Comparison of ENCODE assay signal across 8 cellular contexts in the genomic region with DNA sequence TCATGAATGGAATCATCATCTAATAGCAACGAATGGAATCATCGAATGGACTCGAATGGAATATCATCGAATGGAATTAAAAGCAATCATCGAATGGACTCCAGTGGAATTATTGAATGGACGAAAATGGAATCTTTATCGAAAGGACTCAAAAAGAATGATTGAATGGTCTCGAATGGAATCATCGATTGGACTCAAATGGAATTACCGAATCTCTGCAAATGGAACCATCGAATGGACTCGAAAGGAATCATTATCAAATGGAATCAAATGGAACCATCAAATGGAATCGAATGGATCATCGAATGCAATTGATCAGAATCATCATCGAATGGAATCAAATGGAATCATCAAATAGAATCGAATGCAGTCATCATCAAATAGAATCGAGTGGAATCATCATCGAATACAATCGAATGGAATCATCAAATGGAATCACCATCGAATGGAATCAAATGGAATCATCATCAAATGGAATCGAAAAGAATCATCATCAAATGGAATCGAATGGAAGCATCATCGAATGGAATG.
DNase-seq lines count a peak whose midpoint lies in the region; ATAC-seq, FAIRE-seq and TF ChIP-seq lines count a peak whose summit lies in the region.
"Not testable (repeated sequence)": the region's sequence is repeated elsewhere in the genome, so short reads cannot be mapped to it uniquely, and the experiment has no call there.

No MANE protein-coding gene starts in this region.

- DNase-seq in G401 (ENCODE audit: low spot score) (peak; percentile 25), M059J (ENCODE audit: low read depth) (peak; percentile 26), cardiac fibroblast (ENCODE audit: low read depth in 2 of 2) (peak; percentile 16 to 35), fibroblast of gingiva (ENCODE audit: low read depth) (peak; percentile 27), keratinocyte (ENCODE audit: low read depth, low spot score) (peak; percentile 48), type B pancreatic cell (ENCODE audit: extremely low spot score, unreplicated experiment) (peak; percentile 71)
- not testable (repeated sequence) for DNase-seq in WTC11 (ENCODE audit: low spot score)
- DNase-seq in natural killer cell treated with Interleukin-12 subunit alpha and Interleukin-12 subunit beta and Interleukin-15 and Interleukin-18, amount 100 ng/mL, for 72 hours (ENCODE audit: low spot score), result peak; percentile 68

- H3K9ac ChIP-seq in keratinocyte (ENCODE audit: control insufficient read depth, extremely low read depth, insufficient read depth, low read length), result not testable (repeated sequence)

- not testable (repeated sequence) for H3K27me3 ChIP-seq in keratinocyte (ENCODE audit: control insufficient read depth, extremely low read depth, insufficient read depth, low read length)

- H3K4me2 ChIP-seq in keratinocyte (ENCODE audit: control insufficient read depth, extremely low read depth, insufficient read depth, low read depth, low read length), result not testable (repeated sequence)

- peaks cover 19% of the 10 kb centered on the region for H3K36me3 Mint-ChIP-seq in WTC11
- not testable (repeated sequence) for H3K36me3 Mint-ChIP-seq in natural killer cell treated with Interleukin-12 subunit alpha and Interleukin-12 subunit beta and Interleukin-15 and Interleukin-18, amount 100 ng/mL, for 72 hours; type B pancreatic cell

- in situ Hi-C loops in G401 (cut with HindIII; ENCODE audit: low sequenced_read_pairs), result not testable (repeated sequence)

- dilution Hi-C loops in keratinocyte (cut with MboI; ENCODE audit: extremely low pct_ligation_motif_present, low sequenced_read_pairs), result not testable (repeated sequence)

- TF ChIP-seq CTCF in WTC11 (IDR thresholded peaks at IDR 0.05); cardiac fibroblast (IDR thresholded peaks at IDR 0.05; ENCODE audit: low read depth, low read length); keratinocyte (optimal IDR thresholded peaks at IDR 0.05 in 1 of 3, IDR thresholded peaks at IDR 0.05 in 1 of 3, conservative IDR thresholded peaks at IDR 0.05 in 1 of 3; ENCODE audit: extremely low read depth in 1 of 3, insufficient read depth in 2 of 3, low read length in 3 of 3); type B pancreatic cell (conservative IDR thresholded peaks at IDR 0.05): not testable (repeated sequence)

- H3K36me3 ChIP-seq in keratinocyte (ENCODE audit: control insufficient read depth in 2 of 2, extremely low read depth in 1 of 2, insufficient read depth in 2 of 2, low read length in 2 of 2), result not testable (repeated sequence)

- H3K4me3 Mint-ChIP-seq in WTC11; natural killer cell treated with Interleukin-12 subunit alpha and Interleukin-12 subunit beta and Interleukin-15 and Interleukin-18, amount 100 ng/mL, for 72 hours; type B pancreatic cell: not testable (repeated sequence)

- H3K9me1 ChIP-seq in keratinocyte (ENCODE audit: control insufficient read depth, extremely low read depth, insufficient read depth, low read length), result not testable (repeated sequence)

- peaks cover 25% of the 10 kb centered on the region for H3K9me3 Mint-ChIP-seq in WTC11
- H3K9me3 Mint-ChIP-seq in natural killer cell treated with Interleukin-12 subunit alpha and Interleukin-12 subunit beta and Interleukin-15 and Interleukin-18, amount 100 ng/mL, for 72 hours; type B pancreatic cell: not testable (repeated sequence)

- not testable (repeated sequence) for H3K4me1 ChIP-seq in keratinocyte (ENCODE audit: control insufficient read depth, extremely low read depth, insufficient read depth, low read length)

- H3K4me3 ChIP-seq in cardiac fibroblast (replicated peaks in 1 of 2; ENCODE audit: low read depth in 2 of 2, low read length in 2 of 2); keratinocyte (ENCODE audit: control insufficient read depth in 2 of 3, extremely low read depth in 1 of 3, insufficient read depth in 2 of 3, low read depth in 1 of 3, low read length in 3 of 3): not testable (repeated sequence)

- not testable (repeated sequence) for H3K79me2 ChIP-seq in keratinocyte (ENCODE audit: control insufficient read depth, insufficient read depth, low read length)

- peaks cover 17% of the 10 kb centered on the region for H3K27me3 Mint-ChIP-seq in WTC11 (ENCODE audit: low read depth)
- H3K27me3 Mint-ChIP-seq in natural killer cell treated with Interleukin-12 subunit alpha and Interleukin-12 subunit beta and Interleukin-15 and Interleukin-18, amount 100 ng/mL, for 72 hours; type B pancreatic cell: not testable (repeated sequence)

- POLR2A ChIA-PET in WTC11 (lab: Charles Lee), result not testable (repeated sequence)

- not testable (repeated sequence) for FAIRE-seq in keratinocyte (lab: Jason Lieb, UNC)

- not testable (repeated sequence) for H4K20me1 ChIP-seq in keratinocyte (ENCODE audit: control insufficient read depth, extremely low read depth, insufficient read depth, low read length)

- not testable (repeated sequence) for H3K9me3 ChIP-seq in keratinocyte (ENCODE audit: control insufficient read depth, low read depth, low read length)

- H3K4me1 Mint-ChIP-seq in WTC11; natural killer cell treated with Interleukin-12 subunit alpha and Interleukin-12 subunit beta and Interleukin-15 and Interleukin-18, amount 100 ng/mL, for 72 hours (ENCODE audit: low read depth in 2 of 2); type B pancreatic cell (ENCODE audit: unreplicated experiment): not testable (repeated sequence)

- not testable (repeated sequence) for ATAC-seq in WTC11; natural killer cell treated with Interleukin-12 subunit alpha and Interleukin-12 subunit beta and Interleukin-15 and Interleukin-18, amount 100 ng/mL, for 72 hours

- not testable (repeated sequence) for H2AFZ ChIP-seq in keratinocyte (ENCODE audit: control insufficient read depth, low read length)

- not testable (repeated sequence) for H3K27ac Mint-ChIP-seq in WTC11; natural killer cell treated with Interleukin-12 subunit alpha and Interleukin-12 subunit beta and Interleukin-15 and Interleukin-18, amount 100 ng/mL, for 72 hours; type B pancreatic cell

- CTCF ChIA-PET in WTC11 (lab: Charles Lee), result not testable (repeated sequence)

- not testable (repeated sequence) for H3K27ac ChIP-seq in keratinocyte (ENCODE audit: control insufficient read depth, insufficient read depth, low read length)

TF ChIP-seq in WTC11, 78 proteins besides CTCF, POLR2A, EP300 and RAD21:
- TF ChIP-seq, protein P1, sequence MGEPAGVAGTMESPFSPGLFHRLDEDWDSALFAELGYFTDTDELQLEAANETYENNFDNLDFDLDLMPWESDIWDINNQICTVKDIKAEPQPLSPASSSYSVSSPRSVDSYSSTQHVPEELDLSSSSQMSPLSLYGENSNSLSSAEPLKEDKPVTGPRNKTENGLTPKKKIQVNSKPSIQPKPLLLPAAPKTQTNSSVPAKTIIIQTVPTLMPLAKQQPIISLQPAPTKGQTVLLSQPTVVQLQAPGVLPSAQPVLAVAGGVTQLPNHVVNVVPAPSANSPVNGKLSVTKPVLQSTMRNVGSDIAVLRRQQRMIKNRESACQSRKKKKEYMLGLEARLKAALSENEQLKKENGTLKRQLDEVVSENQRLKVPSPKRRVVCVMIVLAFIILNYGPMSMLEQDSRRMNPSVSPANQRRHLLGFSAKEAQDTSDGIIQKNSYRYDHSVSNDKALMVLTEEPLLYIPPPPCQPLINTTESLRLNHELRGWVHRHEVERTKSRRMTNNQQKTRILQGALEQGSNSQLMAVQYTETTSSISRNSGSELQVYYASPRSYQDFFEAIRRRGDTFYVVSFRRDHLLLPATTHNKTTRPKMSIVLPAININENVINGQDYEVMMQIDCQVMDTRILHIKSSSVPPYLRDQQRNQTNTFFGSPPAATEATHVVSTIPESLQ (CRISPR knock-in tag; IDR thresholded peaks at IDR 0.05), result peak; percentile 75; the same call in 1 of the 2 replicates
